In the genomic region with DNA sequence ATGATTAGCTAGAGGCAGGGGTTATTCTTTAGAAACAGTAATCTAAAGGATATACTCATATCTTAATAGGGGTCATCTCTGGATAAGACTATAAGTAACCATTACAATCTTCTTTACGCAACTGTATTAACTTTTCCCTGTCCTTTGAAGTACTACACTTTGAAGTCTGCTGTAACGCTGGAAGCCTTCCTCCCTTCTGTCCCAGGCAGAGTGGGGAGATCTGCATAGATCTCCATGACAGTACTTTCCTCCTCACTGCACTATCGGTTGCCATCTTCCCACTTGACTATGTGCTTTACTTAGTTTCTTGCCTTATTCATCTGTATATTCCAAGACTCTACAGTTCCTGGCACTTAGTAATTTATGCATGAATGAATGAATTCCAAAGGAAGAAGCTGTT, we compare ENCODE assay signal across 27 cellular contexts.
"Had no signal": no experiment of that assay in that cellular context is flagged by ENCODE, and none has a peak within 500 bp of the region (broad histone marks: within the 10 kb centered on the region; RNA-seq: fewer than 3 reads in every experiment).

No MANE protein-coding gene starts in this region.

- H3K4me1 ChIP-seq: left lung, right atrium auricular region, right lobe of liver, stomach, tibial artery, upper lobe of right lung had no signal

- H3K27ac ChIP-seq: left lung, ovary, right atrium auricular region, right lobe of liver, stomach, thoracic aorta, tibial artery, upper lobe of right lung had no signal

- H3K4me3 ChIP-seq: left lung, lung, mucosa of descending colon, ovary, right atrium auricular region, right lobe of liver, smooth muscle cell, stomach, thoracic aorta, tibial artery, upper lobe of right lung had no signal

- ATAC-seq: left colon; left lung; mucosa of descending colon; naive thymus-derived CD4-positive, alpha-beta T cell; natural killer cell treated with Interleukin-12 subunit alpha and Interleukin-12 subunit beta and Interleukin-15 and Interleukin-18, amount 100 ng/mL, for 72 hours; right lobe of liver; stimulated activated naive B cell treated with anti-CD40 and anti-IgM and Interleukin-4, amounts not matched to agents 10 μg/mL and 1 μg/mL and 100 μg/mL, for 72 hours; stimulated activated naive CD8-positive, alpha-beta T cell treated with anti-CD3 and anti-CD28 coated beads, Interleukin-15, Interleukin-2, amounts not matched to agents 100 U/mL and 50 U/mL, for 24 hours; upper lobe of right lung had no signal

- H3K9me3 Mint-ChIP-seq: natural killer cell treated with Interleukin-12 subunit alpha and Interleukin-12 subunit beta and Interleukin-15 and Interleukin-18, amount 100 ng/mL, for 72 hours; stimulated activated naive B cell treated with anti-CD40 and anti-IgM and Interleukin-4, amounts not matched to agents 10 μg/mL and 1 μg/mL and 100 μg/mL, for 72 hours had no signal

- H3K9me3 ChIP-seq: left lung, mucosa of descending colon, ovary, right atrium auricular region, right lobe of liver, stomach, thoracic aorta, tibial artery, upper lobe of right lung had no signal

- DNase-seq: hippocampal formation; kidney glomerular epithelial cell; left colon; left lung; mesendoderm; midbrain; mucosa of descending colon; naive thymus-derived CD4-positive, alpha-beta T cell; ovary; right lobe of liver; stimulated activated CD4-positive, alpha-beta T cell treated with anti-CD3 and anti-CD28 coated beads, Interleukin-1b, Interleukin-23, amount 100 ng/mL, for 48 hours; stimulated activated CD4-positive, alpha-beta T cell treated with anti-CD3 and anti-CD28 coated beads, Interleukin-2, amount 100 ng/mL, for 48 hours; stimulated activated CD4-positive, alpha-beta T cell treated with anti-CD3 and anti-CD28 coated beads, Interleukin-4, amount 100 ng/mL, for 4 hours; stimulated activated naive B cell treated with anti-CD40 and anti-IgM and Interleukin-4, amounts not matched to agents 10 μg/mL and 1 μg/mL and 100 μg/mL, for 72 hours; stimulated activated naive CD8-positive, alpha-beta T cell treated with anti-CD3 and anti-CD28 coated beads, Interleukin-15, Interleukin-2, amounts not matched to agents 100 U/mL and 50 U/mL, for 24 hours; stomach; tibial artery; trophoblast cell; upper lobe of right lung had no signal

- H3K27me3 Mint-ChIP-seq: naive thymus-derived CD4-positive, alpha-beta T cell; natural killer cell treated with Interleukin-12 subunit alpha and Interleukin-12 subunit beta and Interleukin-15 and Interleukin-18, amount 100 ng/mL, for 72 hours; progenitor cell of endocrine pancreas; stimulated activated naive B cell treated with anti-CD40 and anti-IgM and Interleukin-4, amounts not matched to agents 10 μg/mL and 1 μg/mL and 100 μg/mL, for 72 hours had no signal

- H3K4me1 Mint-ChIP-seq: stimulated activated naive B cell treated with anti-CD40 and anti-IgM and Interleukin-4, amounts not matched to agents 10 μg/mL and 1 μg/mL and 100 μg/mL, for 72 hours had no signal

- H3K27me3 ChIP-seq: left lung, ovary, right atrium auricular region, right lobe of liver, stomach, tibial artery, upper lobe of right lung had no signal

- FAIRE-seq: keratinocyte, urothelium cell line had no signal

- H3K36me3 ChIP-seq: ovary had no signal

- H3K4me3 Mint-ChIP-seq: naive thymus-derived CD4-positive, alpha-beta T cell; natural killer cell treated with Interleukin-12 subunit alpha and Interleukin-12 subunit beta and Interleukin-15 and Interleukin-18, amount 100 ng/mL, for 72 hours; stimulated activated naive B cell treated with anti-CD40 and anti-IgM and Interleukin-4, amounts not matched to agents 10 μg/mL and 1 μg/mL and 100 μg/mL, for 72 hours had no signal

- H3K27ac Mint-ChIP-seq: naive thymus-derived CD4-positive, alpha-beta T cell; natural killer cell treated with Interleukin-12 subunit alpha and Interleukin-12 subunit beta and Interleukin-15 and Interleukin-18, amount 100 ng/mL, for 72 hours; progenitor cell of endocrine pancreas; stimulated activated naive B cell treated with anti-CD40 and anti-IgM and Interleukin-4, amounts not matched to agents 10 μg/mL and 1 μg/mL and 100 μg/mL, for 72 hours had no signal
